In genomic region chr5:56100429-56101176, GRCh38 we compare ENCODE assay signal across 16 cellular contexts.
DNase-seq lines count a peak whose midpoint lies in the region; ATAC-seq and TF ChIP-seq lines count a peak whose summit lies in the region.
"Had no signal": no experiment of that assay in that cellular context is flagged by ENCODE, and none has a peak within 500 bp of the region (broad histone marks: within the 10 kb centered on the region; RNA-seq: fewer than 3 reads in every experiment).

No MANE protein-coding gene starts in this region.

- H4K8ac ChIP-seq in mesendoderm (ENCODE audit: low read depth, low read length) = no peak overlapping the region

- no peak overlapping the region for H4K5ac ChIP-seq in mesendoderm (ENCODE audit: low read length)

- no peak for TF ChIP-seq EP300 in sigmoid colon (IDR thresholded peaks at IDR 0.05)

- H3K4ac ChIP-seq in mesendoderm (ENCODE audit: low read depth, low read length) = no peak overlapping the region

- TF ChIP-seq CTCF in CD4-positive, alpha-beta T cell (IDR thresholded peaks at IDR 0.05) = no peak
- TF ChIP-seq CTCF in HEK293 (tag by site-specific recombination; IDR thresholded peaks at IDR 0.05) (no peak), sigmoid colon (IDR thresholded peaks at IDR 0.05) (no peak)

- H3K27ac ChIP-seq in CD4-positive, alpha-beta T cell (ENCODE audit: low read depth, low read length) = peak overlapping the region; percentile 72
- H3K27ac ChIP-seq in HEK293 (ENCODE audit: extremely low read depth, low read depth, low read length) (no peak overlapping the region), mesendoderm (ENCODE audit: low read depth, low read length) (no peak overlapping the region), sigmoid colon (no peak overlapping the region)
- H3K27ac ChIP-seq: pancreas, PC-9 had no signal

- H2BK120ac ChIP-seq in mesendoderm (ENCODE audit: low read depth, low read length) = peak overlapping the region; percentile 78

- intact Hi-C loops in CD4-positive, alpha-beta T cell (cut with DNase I, micrococcal nuclease) = loop anchor here (5.0 kb wide), 2 partner anchors 43 to 102 kb away; no protein-coding TSS in a partner anchor
- intact Hi-C loops in sigmoid colon (cut with DNase I) = no loop called here

- no peak overlapping the region for H3K4me2 ChIP-seq in mesendoderm (ENCODE audit: low read length)
- H3K4me2 ChIP-seq: PC-9 had no signal

- H3K27me3 Mint-ChIP-seq in CD4-positive, alpha-beta T cell = no peaks in the 10 kb centered on the region
- no peaks in the 10 kb centered on the region for H3K27me3 Mint-ChIP-seq in activated T-helper 17 cell treated with anti-CD3 and anti-CD28 coated beads, Interleukin-2, amount 50 U/mL, for 72 hours

- no peak overlapping the region for H2AK5ac ChIP-seq in mesendoderm (ENCODE audit: low read length)

- H3K4me1 Mint-ChIP-seq in CD4-positive, alpha-beta T cell (ENCODE audit: low read depth) = peaks cover 87% of the 10 kb centered on the region
- H3K4me1 Mint-ChIP-seq in activated T-helper 17 cell treated with anti-CD3 and anti-CD28 coated beads, Interleukin-2, amount 50 U/mL, for 72 hours = peaks cover 23% of the 10 kb centered on the region

- no peak overlapping the region for H3K9ac ChIP-seq in mesendoderm (ENCODE audit: low read length)

- H3K4me3 ChIP-seq in HEK293 (ENCODE audit: low read depth, low read length) (no peak overlapping the region), mesendoderm (ENCODE audit: low read length) (no peak overlapping the region), sigmoid colon (no peak overlapping the region), H7 (ENCODE audit: insufficient read depth, low read depth, low read length) (no peak overlapping the region)
- H3K4me3 ChIP-seq: pancreas, PC-9, tibial nerve had no signal

- CTCF ChIA-PET in CD4-positive, alpha-beta T cell (lab: Charles Lee) = interaction anchor here (0.6 to 1.6 kb wide), 3 partner anchors 28 to 123 kb away, joined by 3 to 4 read pairs (median 3); no protein-coding TSS in a partner anchor
- CTCF ChIA-PET in HEK293 (lab: Yijun Ruan, JAX) = interaction anchor here (0.6 kb wide), 1 partner anchor 108 kb away, joined by 3 read pairs; no protein-coding TSS in a partner anchor

- peaks cover 22% of the 10 kb centered on the region for H3K36me3 Mint-ChIP-seq in CD4-positive, alpha-beta T cell (ENCODE audit: low read depth)
- no peaks in the 10 kb centered on the region for H3K36me3 Mint-ChIP-seq in activated T-helper 17 cell treated with anti-CD3 and anti-CD28 coated beads, Interleukin-2, amount 50 U/mL, for 72 hours (ENCODE audit: low read depth)

- no peak overlapping the region for H3K18ac ChIP-seq in mesendoderm (ENCODE audit: low read length)

- H3K4me1 ChIP-seq in HEK293 (ENCODE audit: control insufficient read depth, insufficient read depth, low read length) (no peaks in the 10 kb centered on the region), mesendoderm (ENCODE audit: control insufficient read depth, low read depth, low read length) (no peaks in the 10 kb centered on the region), sigmoid colon (no peaks in the 10 kb centered on the region)

- no peaks in the 10 kb centered on the region for H3K27me3 ChIP-seq in CD4-positive, alpha-beta T cell (ENCODE audit: control insufficient read depth, insufficient read depth, low read length)
- H3K27me3 ChIP-seq in mesendoderm (ENCODE audit: insufficient read depth, low read length, poor library complexity) (no peaks in the 10 kb centered on the region), sigmoid colon (no peaks in the 10 kb centered on the region), H7 (ENCODE audit: control insufficient read depth, insufficient read depth, low read length) (no peaks in the 10 kb centered on the region)
- H3K27me3 ChIP-seq: pancreas, tibial nerve had no signal

- POLR2A ChIA-PET in CD4-positive, alpha-beta T cell (lab: Charles Lee) = interaction anchor here (0.8 to 4.1 kb wide), 21 partner anchors 9 to 138 kb away, joined by 3 to 38 read pairs (median 4); partner anchors contain the start of gene IL6ST
- POLR2A ChIA-PET in HEK293 (lab: Yijun Ruan, JAX) = no interaction called here

- H3K36me3 ChIP-seq in HEK293 (ENCODE audit: control insufficient read depth in 2 of 2, insufficient read depth in 1 of 2, low read length in 2 of 2) (no peaks in the 10 kb centered on the region), mesendoderm (ENCODE audit: control insufficient read depth, insufficient read depth, low read length) (no peaks in the 10 kb centered on the region), sigmoid colon (no peaks in the 10 kb centered on the region), H7 (replicated peaks; ENCODE audit: control insufficient read depth, insufficient read depth, low read length) (no peaks in the 10 kb centered on the region)
- H3K36me3 ChIP-seq: pancreas, tibial nerve had no signal

- TF ChIP-seq POLR2A in sigmoid colon (IDR thresholded peaks at IDR 0.05) = no peak

- no peaks in the 10 kb centered on the region for H3K79me1 ChIP-seq in mesendoderm (ENCODE audit: low read length)

- no CpG with 5 or more reads among the region's 3 CpGs for WGBS in mesendoderm (ENCODE audit: extremely low coverage, insufficient coverage, low lambda C conversion rate)
- WGBS in sigmoid colon, 2 donors = 64 to 86% methylated on average over 3 of the region's 3 CpGs

- no peaks in the 10 kb centered on the region for H3K9me3 ChIP-seq in CD4-positive, alpha-beta T cell (ENCODE audit: control insufficient read depth, low read length)
- no peaks in the 10 kb centered on the region for H3K9me3 ChIP-seq in HEK293 (ENCODE audit: control insufficient read depth, insufficient read depth, low read depth, low read length)
- H3K9me3 ChIP-seq in sigmoid colon = no peaks in the 10 kb centered on the region
- H3K9me3 ChIP-seq: pancreas, tibial nerve had no signal

- H3K27ac Mint-ChIP-seq in CD4-positive, alpha-beta T cell = peak overlapping the region; percentile 88
- peak overlapping the region; percentile 6 for H3K27ac Mint-ChIP-seq in activated T-helper 17 cell treated with anti-CD3 and anti-CD28 coated beads, Interleukin-2, amount 50 U/mL, for 72 hours

- H2BK15ac ChIP-seq in mesendoderm (replicated peaks; ENCODE audit: low read depth) = no peak overlapping the region

- H3K4me3 Mint-ChIP-seq in CD4-positive, alpha-beta T cell = peak overlapping the region; percentile 62
- H3K4me3 Mint-ChIP-seq in activated T-helper 17 cell treated with anti-CD3 and anti-CD28 coated beads, Interleukin-2, amount 50 U/mL, for 72 hours = peak overlapping the region; percentile 38

- H3K79me2 ChIP-seq in mesendoderm (ENCODE audit: control insufficient read depth, insufficient read depth, low read length) = no peaks in the 10 kb centered on the region

- no peak for DNase-seq in CD4-positive, alpha-beta T cell
- DNase-seq in mesendoderm (no peak), sigmoid colon (no peak), H7 (no peak), NCI-H82 (lab: John Stamatoyannopoulos, UW) (no peak)
- DNase-seq in stimulated activated CD4-positive, alpha-beta T cell treated with anti-CD3 and anti-CD28 coated beads, Interleukin-2, amount 100 ng/mL, for 24 hours = no peak
- DNase-seq: amniotic stem cell; DMS153; NCI-H69; pancreas; PC-9; stimulated activated CD4-positive, alpha-beta T cell treated with anti-CD3 and anti-CD28 coated beads, Interleukin-4, amount 100 ng/mL, for 4 hours had no signal

- ATAC-seq in CD4-positive, alpha-beta T cell (ENCODE audit: poor library complexity) = peak; percentile 39
- ATAC-seq in activated T-helper 17 cell treated with anti-CD3 and anti-CD28 coated beads, Interleukin-2, amount 50 U/mL, for 72 hours (replicated peaks) = peak; percentile 11
- ATAC-seq: HCT116, pancreas had no signal

- H2BK5ac ChIP-seq in mesendoderm (ENCODE audit: low read length) = no peak overlapping the region

- peaks cover 2% of the 10 kb centered on the region for H3K9me3 Mint-ChIP-seq in CD4-positive, alpha-beta T cell
- no peaks in the 10 kb centered on the region for H3K9me3 Mint-ChIP-seq in activated T-helper 17 cell treated with anti-CD3 and anti-CD28 coated beads, Interleukin-2, amount 50 U/mL, for 72 hours

- no peak overlapping the region for H3K23ac ChIP-seq in mesendoderm (ENCODE audit: low read length)

- H3K56ac ChIP-seq in mesendoderm (ENCODE audit: low read length) = no peak overlapping the region

TF ChIP-seq in HEK293, 187 proteins besides CTCF, POLR2A, EP300 and RAD21:
- TF ChIP-seq, protein P1, sequence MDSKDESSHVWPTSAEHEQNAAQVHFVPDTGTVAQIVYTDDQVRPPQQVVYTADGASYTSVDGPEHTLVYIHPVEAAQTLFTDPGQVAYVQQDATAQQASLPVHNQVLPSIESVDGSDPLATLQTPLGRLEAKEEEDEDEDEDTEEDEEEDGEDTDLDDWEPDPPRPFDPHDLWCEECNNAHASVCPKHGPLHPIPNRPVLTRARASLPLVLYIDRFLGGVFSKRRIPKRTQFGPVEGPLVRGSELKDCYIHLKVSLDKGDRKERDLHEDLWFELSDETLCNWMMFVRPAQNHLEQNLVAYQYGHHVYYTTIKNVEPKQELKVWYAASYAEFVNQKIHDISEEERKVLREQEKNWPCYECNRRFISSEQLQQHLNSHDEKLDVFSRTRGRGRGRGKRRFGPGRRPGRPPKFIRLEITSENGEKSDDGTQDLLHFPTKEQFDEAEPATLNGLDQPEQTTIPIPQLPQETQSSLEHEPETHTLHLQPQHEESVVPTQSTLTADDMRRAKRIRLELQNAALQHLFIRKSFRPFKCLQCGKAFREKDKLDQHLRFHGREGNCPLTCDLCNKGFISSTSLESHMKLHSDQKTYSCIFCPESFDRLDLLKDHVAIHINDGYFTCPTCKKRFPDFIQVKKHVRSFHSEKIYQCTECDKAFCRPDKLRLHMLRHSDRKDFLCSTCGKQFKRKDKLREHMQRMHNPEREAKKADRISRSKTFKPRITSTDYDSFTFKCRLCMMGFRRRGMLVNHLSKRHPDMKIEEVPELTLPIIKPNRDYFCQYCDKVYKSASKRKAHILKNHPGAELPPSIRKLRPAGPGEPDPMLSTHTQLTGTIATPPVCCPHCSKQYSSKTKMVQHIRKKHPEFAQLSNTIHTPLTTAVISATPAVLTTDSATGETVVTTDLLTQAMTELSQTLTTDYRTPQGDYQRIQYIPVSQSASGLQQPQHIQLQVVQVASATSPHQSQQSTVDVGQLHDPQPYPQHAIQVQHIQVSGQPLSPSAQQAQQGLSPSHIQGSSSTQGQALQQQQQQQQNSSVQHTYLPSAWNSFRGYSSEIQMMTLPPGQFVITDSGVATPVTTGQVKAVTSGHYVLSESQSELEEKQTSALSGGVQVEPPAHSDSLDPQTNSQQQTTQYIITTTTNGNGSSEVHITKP (tag by site-specific recombination; IDR thresholded peaks at IDR 0.05) = peak; percentile 27; the same call in 1 of the 2 replicates
- no peak for TF ChIP-seq ZSCAN23 (tag by site-specific recombination; IDR thresholded peaks at IDR 0.05)
